In genomic region chr17:21737015-21737580, GRCh38 we compare ENCODE assay signal across 6 cellular contexts. TPM values are rescaled to one million over a fixed set of nuclear protein-coding genes. Genes with fewer than 3 reads are reported as not detected.
"Had no signal": no experiment of that assay in that cellular context is flagged by ENCODE, and none has a peak within 500 bp of the region (broad histone marks: within the 10 kb centered on the region; RNA-seq: fewer than 3 reads in every experiment).

No MANE protein-coding gene starts in this region.

RNA-seq across cellular contexts. Expression of gene KCNJ18, which starts 44.8 kb away (rescaled TPM):
- total RNA-seq: GM23248, H7, HepG2, HFFc6, HT1080 had no signal
- polyA plus RNA-seq: GM23248, HepG2, IgD-negative memory B cell had no signal
